9 cellular contexts compared by ENCODE assay signal in the genomic region with DNA sequence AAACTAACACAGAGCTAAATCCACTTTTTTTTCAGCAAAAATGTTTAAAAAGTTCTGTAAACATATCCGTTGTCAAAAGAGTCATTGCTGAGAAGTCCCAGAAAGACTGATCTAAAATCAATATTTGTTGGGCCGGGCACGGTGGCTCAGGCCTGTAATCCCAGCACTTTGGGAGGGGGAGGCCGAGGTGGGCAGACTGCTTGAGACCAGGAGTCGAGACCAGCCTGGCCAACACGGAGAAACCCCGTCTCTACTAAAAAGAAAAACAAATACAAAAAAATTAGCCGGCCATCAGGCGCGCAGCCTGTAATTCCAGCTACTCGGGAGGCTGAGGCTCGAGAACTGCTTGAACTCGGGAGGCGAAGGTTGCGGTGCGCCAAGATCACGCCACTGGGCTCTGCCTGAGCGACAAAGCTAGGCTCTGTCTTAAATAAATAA. TPM values are rescaled to one million over a fixed set of nuclear protein-coding genes. Genes with fewer than 3 reads are reported as not detected.
A peak's percentile ranks its signal among the peaks of the same experiment; 100 is the strongest.
DNase-seq lines count a peak whose midpoint lies in the region; ATAC-seq and TF ChIP-seq lines count a peak whose summit lies in the region.
"Had no signal": no experiment of that assay in that cellular context is flagged by ENCODE, and none has a peak within 500 bp of the region (broad histone marks: within the 10 kb centered on the region; RNA-seq: fewer than 3 reads in every experiment).

No MANE protein-coding gene starts in this region.

- no peak for DNase-seq in left ventricle myocardium inferior
- no peak for DNase-seq in Right ventricle myocardium superior
- peak; percentile 30 for DNase-seq in RPMI7951 (ENCODE audit: low read depth)
- DNase-seq in fibroblast of pulmonary artery (ENCODE audit: low read depth), result no peak
- DNase-seq: tibial artery had no signal

- H3K9me3 Mint-ChIP-seq in stimulated activated memory B cell treated with anti-CD40 and anti-IgM and Interleukin-4, amounts not matched to agents 10 μg/mL and 1 μg/mL and 100 μg/mL, for 72 hours, result no peaks in the 10 kb centered on the region

- H3K36me3 ChIP-seq in left ventricle myocardium inferior, result peaks cover 12% of the 10 kb centered on the region

- ATAC-seq in Right ventricle myocardium superior (ENCODE audit: poor library complexity) (no peak), HG03571 (IDR thresholded peaks at IDR 0.05; ENCODE audit: unreplicated experiment) (no peak), HG02610 (IDR thresholded peaks at IDR 0.05; ENCODE audit: unreplicated experiment) (no peak), GM21528 (IDR thresholded peaks at IDR 0.05; ENCODE audit: low FRiP score, unreplicated experiment) (no peak)
- no peak for ATAC-seq in stimulated activated memory B cell treated with anti-CD40 and anti-IgM and Interleukin-4, amounts not matched to agents 10 μg/mL and 1 μg/mL and 100 μg/mL, for 72 hours

- H3K4me3 Mint-ChIP-seq in stimulated activated memory B cell treated with anti-CD40 and anti-IgM and Interleukin-4, amounts not matched to agents 10 μg/mL and 1 μg/mL and 100 μg/mL, for 72 hours, result no peak overlapping the region

- H3K27me3 Mint-ChIP-seq in stimulated activated memory B cell treated with anti-CD40 and anti-IgM and Interleukin-4, amounts not matched to agents 10 μg/mL and 1 μg/mL and 100 μg/mL, for 72 hours, result no peaks in the 10 kb centered on the region

- H3K27ac Mint-ChIP-seq in stimulated activated memory B cell treated with anti-CD40 and anti-IgM and Interleukin-4, amounts not matched to agents 10 μg/mL and 1 μg/mL and 100 μg/mL, for 72 hours, result peak overlapping the region; percentile 75

- H3K9me3 ChIP-seq in left ventricle myocardium inferior (replicated peaks), result no peaks in the 10 kb centered on the region
- H3K9me3 ChIP-seq: tibial artery had no signal

- H3K4me1 ChIP-seq in left ventricle myocardium inferior, result peaks cover 28% of the 10 kb centered on the region

- no peak overlapping the region for H3K27ac ChIP-seq in left ventricle myocardium inferior (replicated peaks)

- intact Hi-C loops in left ventricle myocardium inferior (cut with micrococcal nuclease) (no loop called here), Right ventricle myocardium superior (cut with DNase I) (loop anchor here (10.0 kb wide), 1 partner anchor 88 kb away; a partner anchor contains a TSS)

- H3K4me1 Mint-ChIP-seq in stimulated activated memory B cell treated with anti-CD40 and anti-IgM and Interleukin-4, amounts not matched to agents 10 μg/mL and 1 μg/mL and 100 μg/mL, for 72 hours, result peaks cover 9% of the 10 kb centered on the region

- H3K27me3 ChIP-seq in left ventricle myocardium inferior (ENCODE audit: low read depth), result no peaks in the 10 kb centered on the region
- H3K27me3 ChIP-seq: tibial artery had no signal

- H3K4me3 ChIP-seq in left ventricle myocardium inferior (peak overlapping the region; percentile 91), fibroblast of pulmonary artery (replicated peaks; ENCODE audit: low read depth, low read length) (peak overlapping the region; percentile 82)

- TF ChIP-seq CTCF in left ventricle myocardium inferior (IDR thresholded peaks at IDR 0.05; ENCODE audit: borderline replicate concordance) (no peak), fibroblast of pulmonary artery (IDR thresholded peaks at IDR 0.05; ENCODE audit: low read length, missing control alignments) (no peak)

- H3K36me3 Mint-ChIP-seq in stimulated activated memory B cell treated with anti-CD40 and anti-IgM and Interleukin-4, amounts not matched to agents 10 μg/mL and 1 μg/mL and 100 μg/mL, for 72 hours, result peaks cover 16% of the 10 kb centered on the region

RNA-seq across cellular contexts. Expression of a gene that starts 1.4 kb away (rescaled TPM):
- total RNA-seq in left ventricle myocardium inferior (65.7 TPM), Right ventricle myocardium superior (71.3 TPM)
- total RNA-seq in RPMI7951 (2014; rRNA removed; shearing (Covaris generic)), result 123 and 137 TPM in 2 replicates
